1 cellular context compared by ENCODE assay signal in the genomic region with DNA sequence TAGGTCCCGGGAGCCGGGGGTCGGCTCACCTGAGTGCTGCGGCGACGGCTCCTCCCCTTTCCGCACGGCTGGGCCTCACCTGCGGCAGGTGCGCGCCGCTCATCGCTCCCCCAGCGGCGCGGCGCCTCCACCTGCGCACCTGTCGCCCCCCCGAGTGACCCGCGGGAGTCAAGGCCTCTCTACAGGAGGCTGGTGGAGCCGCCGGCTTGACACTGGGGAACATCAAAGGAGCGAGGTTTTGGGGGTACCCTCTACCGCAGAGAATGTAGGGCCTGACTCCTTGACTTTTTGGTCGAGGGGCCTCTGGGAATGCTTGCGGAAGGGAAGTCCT.
TF ChIP-seq lines count a peak whose summit lies in the region.

No MANE protein-coding gene starts in this region.

TF ChIP-seq in IMR-90, 13 proteins besides CTCF, POLR2A, EP300 and RAD21:
- TF ChIP-seq SMC3 (IDR thresholded peaks at IDR 0.05; ENCODE audit: low read depth, low read length): no peak
- TF ChIP-seq, protein P1, sequence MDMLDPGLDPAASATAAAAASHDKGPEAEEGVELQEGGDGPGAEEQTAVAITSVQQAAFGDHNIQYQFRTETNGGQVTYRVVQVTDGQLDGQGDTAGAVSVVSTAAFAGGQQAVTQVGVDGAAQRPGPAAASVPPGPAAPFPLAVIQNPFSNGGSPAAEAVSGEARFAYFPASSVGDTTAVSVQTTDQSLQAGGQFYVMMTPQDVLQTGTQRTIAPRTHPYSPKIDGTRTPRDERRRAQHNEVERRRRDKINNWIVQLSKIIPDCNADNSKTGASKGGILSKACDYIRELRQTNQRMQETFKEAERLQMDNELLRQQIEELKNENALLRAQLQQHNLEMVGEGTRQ (IDR thresholded peaks at IDR 0.05; ENCODE audit: low read depth, low read length): no peak
- no peak for TF ChIP-seq RFX5 (IDR thresholded peaks at IDR 0.05; ENCODE audit: low read depth, low read length)
- no peak for TF ChIP-seq CHD1 (IDR thresholded peaks at IDR 0.05; ENCODE audit: low read depth, low read length)
- no peak for TF ChIP-seq CEBPB (IDR thresholded peaks at IDR 0.05; ENCODE audit: low read depth, low read length)
- no peak for TF ChIP-seq FOS (IDR thresholded peaks at IDR 0.05; ENCODE audit: low read depth, low read length)
- TF ChIP-seq BHLHE40 (IDR thresholded peaks at IDR 0.05; ENCODE audit: low read depth, low read length): no peak
